ENCODE assay signal across 13 cellular contexts in the genomic region with DNA sequence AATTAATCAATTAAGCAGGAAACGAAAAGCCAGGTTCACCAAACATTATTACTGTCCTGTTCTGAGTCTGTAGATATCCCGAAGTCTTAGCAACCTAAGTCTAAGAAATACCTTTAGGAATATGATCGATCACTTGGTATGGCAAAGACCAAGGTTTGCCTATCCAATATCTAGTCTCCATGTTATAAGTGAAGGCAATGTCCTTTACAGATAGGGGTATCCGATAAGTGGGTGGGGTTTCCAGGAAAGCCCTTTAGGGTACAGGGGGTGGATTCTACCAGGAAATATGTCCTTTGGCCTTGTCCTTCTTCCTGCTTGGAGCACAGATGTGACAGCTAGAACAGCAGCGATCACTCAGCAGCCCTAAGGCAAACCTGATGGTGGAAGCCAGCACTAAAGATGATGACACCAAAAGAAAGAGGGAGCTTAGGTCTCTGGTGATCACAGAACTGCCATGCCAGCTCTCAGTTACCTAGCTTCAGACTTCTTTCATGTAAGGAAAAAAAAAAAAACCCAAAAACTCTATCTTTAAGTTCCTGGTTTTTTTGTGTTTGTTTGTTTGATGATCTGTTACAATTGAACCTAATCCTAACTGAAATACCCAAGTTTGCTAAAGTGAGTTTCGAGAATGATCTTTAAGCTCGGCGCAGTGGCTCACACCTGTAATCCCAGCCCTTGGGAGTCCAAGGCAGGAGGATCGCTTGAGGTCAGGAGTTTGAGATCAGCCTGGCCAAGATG. TPM values are rescaled to one million over a fixed set of nuclear protein-coding genes. Genes with fewer than 3 reads are reported as not detected.
DNase-seq lines count a peak whose midpoint lies in the region; ATAC-seq and TF ChIP-seq lines count a peak whose summit lies in the region.
"Had no signal": no experiment of that assay in that cellular context is flagged by ENCODE, and none has a peak within 500 bp of the region (broad histone marks: within the 10 kb centered on the region; RNA-seq: fewer than 3 reads in every experiment).

No MANE protein-coding gene starts in this region.

- peak overlapping the region in 6 of 8 donors; percentile 26 to 75 (median 67) for H3K27ac ChIP-seq in spleen
- H3K27ac ChIP-seq: BLaER1 treated with 17β-estradiol and CSF1 and Interleukin-3, amounts not matched to agents 10 nM and 100 nM had no signal

- no peaks in the 10 kb centered on the region for H3K9me3 ChIP-seq in spleen
- H3K9me3 ChIP-seq: BLaER1 treated with 17β-estradiol and CSF1 and Interleukin-3, amounts not matched to agents 10 nM and 100 nM had no signal

- no peaks in the 10 kb centered on the region for H3K27me3 Mint-ChIP-seq in activated CD4-positive, alpha-beta T cell treated with anti-CD3 and anti-CD28 coated beads, Interleukin-2, amount 10 ng/mL, durations not matched to agents 24 days and 14 days
- H3K27me3 Mint-ChIP-seq in activated naive CD8-positive, alpha-beta T cell treated with anti-CD3 and anti-CD28 coated beads for 36 hours = no peaks in the 10 kb centered on the region

- no peaks in the 10 kb centered on the region for H3K9me3 Mint-ChIP-seq in activated CD4-positive, alpha-beta T cell treated with anti-CD3 and anti-CD28 coated beads, Interleukin-2, amount 10 ng/mL, durations not matched to agents 24 days and 14 days
- no peaks in the 10 kb centered on the region for H3K9me3 Mint-ChIP-seq in activated naive CD8-positive, alpha-beta T cell treated with anti-CD3 and anti-CD28 coated beads for 36 hours

- no peak overlapping the region for H3K4me3 ChIP-seq in spleen
- H3K4me3 ChIP-seq: BLaER1 treated with 17β-estradiol and CSF1 and Interleukin-3, amounts not matched to agents 10 nM and 100 nM had no signal

- intact Hi-C loops in activated CD4-positive, alpha-beta T cell treated with anti-CD3 and anti-CD28 coated beads, Interleukin-2, amount 10 ng/mL, durations not matched to agents 24 days and 14 days (cut with micrococcal nuclease) = loop anchor here (5.0 kb wide), 1 partner anchor 42 kb away; the partner anchor contains the start of gene DSTYK
- intact Hi-C loops in spleen (cut with DNase I; ENCODE audit: low total_unique reads) = no loop called here

- H3K36me3 Mint-ChIP-seq in activated CD4-positive, alpha-beta T cell treated with anti-CD3 and anti-CD28 coated beads, Interleukin-2, amount 10 ng/mL, durations not matched to agents 24 days and 14 days (ENCODE audit: low read depth) = peaks cover 47% of the 10 kb centered on the region
- H3K36me3 Mint-ChIP-seq in activated naive CD8-positive, alpha-beta T cell treated with anti-CD3 and anti-CD28 coated beads for 36 hours = peaks cover 36% of the 10 kb centered on the region

- H3K27ac Mint-ChIP-seq in activated CD4-positive, alpha-beta T cell treated with anti-CD3 and anti-CD28 coated beads, Interleukin-2, amount 10 ng/mL, durations not matched to agents 24 days and 14 days = peak overlapping the region; percentile 21
- H3K27ac Mint-ChIP-seq in activated naive CD8-positive, alpha-beta T cell treated with anti-CD3 and anti-CD28 coated beads for 36 hours = peak overlapping the region; percentile 68

- H3K4me1 Mint-ChIP-seq in activated CD4-positive, alpha-beta T cell treated with anti-CD3 and anti-CD28 coated beads, Interleukin-2, amount 10 ng/mL, durations not matched to agents 24 days and 14 days = peaks cover 15% of the 10 kb centered on the region
- peaks cover 29% of the 10 kb centered on the region for H3K4me1 Mint-ChIP-seq in activated naive CD8-positive, alpha-beta T cell treated with anti-CD3 and anti-CD28 coated beads for 36 hours

- TF ChIP-seq CTCF in spleen (IDR thresholded peaks at IDR 0.05 in 8 of 11, conservative IDR thresholded peaks at IDR 0.05 in 3 of 11) = no peak

- no peaks in the 10 kb centered on the region for H3K27me3 ChIP-seq in spleen (replicated peaks in 1 of 7)
- H3K27me3 ChIP-seq: BLaER1 treated with 17β-estradiol and CSF1 and Interleukin-3, amounts not matched to agents 10 nM and 100 nM had no signal

- H3K4me3 Mint-ChIP-seq in activated CD4-positive, alpha-beta T cell treated with anti-CD3 and anti-CD28 coated beads, Interleukin-2, amount 10 ng/mL, durations not matched to agents 24 days and 14 days = peak overlapping the region; percentile 24
- H3K4me3 Mint-ChIP-seq in activated naive CD8-positive, alpha-beta T cell treated with anti-CD3 and anti-CD28 coated beads for 36 hours = no peak overlapping the region

- H3K36me3 ChIP-seq in spleen = peaks cover 0 to 88% (median 30%) of the 10 kb centered on the region in 6 donors

- peaks cover 3 to 44% (median 19%) of the 10 kb centered on the region in 6 donors for H3K4me1 ChIP-seq in spleen

- DNase-seq in activated CD4-positive, alpha-beta T cell treated with anti-CD3 and anti-CD28 coated beads, Interleukin-2, amount 10 ng/mL, durations not matched to agents 24 days and 14 days = no peak
- no peak for DNase-seq in activated CD4-positive, alpha-beta T cell treated with anti-CD3 and anti-CD28 coated beads, Interleukin-2, amount 50 U/mL, for 48 hours
- DNase-seq in NCI-H460 (ENCODE audit: extremely low read depth, low read depth) (peak; percentile 33), spleen (no peak), cerebellum (ENCODE audit: low spot score) (no peak)
- no peak for DNase-seq in activated naive CD8-positive, alpha-beta T cell treated with anti-CD3 and anti-CD28 coated beads for 36 hours
- DNase-seq in stimulated activated CD4-positive, alpha-beta T cell treated with anti-CD3 and anti-CD28 coated beads, Interleukin-15, amount 100 ng/mL, for 24 hours = no peak
- DNase-seq: EL, H7, NCI-H1930, NCI-H510A treated with DMSO at 0.1 percent for 48 hours had no signal

- WGBS in spleen, 5 donors = 75 to 84% (median 79%) methylated on average over 9 of the region's 9 CpGs

- ATAC-seq in HG02571 (IDR thresholded peaks at IDR 0.05; ENCODE audit: unreplicated experiment) = no peak

- TF ChIP-seq POLR2A in spleen (IDR thresholded peaks at IDR 0.05) = no peak

RNA-seq across cellular contexts. Expression of gene DSTYK, which starts 40.8 kb away (rescaled TPM):
- total RNA-seq in activated CD4-positive, alpha-beta T cell treated with anti-CD3 and anti-CD28 coated beads, Interleukin-2, amount 10 ng/mL, durations not matched to agents 24 days and 14 days = 26.7 and 27.6 TPM in 2 replicates
- total RNA-seq in NCI-H460 (2014; rRNA removed; shearing (Covaris generic)) = 14.2 and 14.6 TPM in 2 replicates
- polyA plus RNA-seq in NCI-H460 (2014; cell fraction: nucleus; rRNA removed) = 7.3 and 10.4 TPM in 2 replicates
- total RNA-seq in activated naive CD8-positive, alpha-beta T cell treated with anti-CD3 and anti-CD28 coated beads for 36 hours = 10 to 100 TPM; 14.0 to 14.4 TPM
- total RNA-seq in spleen = 10 to 100 TPM; 12.8 to 24.3 (median 18.2) TPM
- 1 to 10 TPM; 2.2 to 5.0 (median 2.3) TPM for polyA plus RNA-seq in spleen
- total RNA-seq in cerebellum = 23.3 TPM

RNA-seq across cellular contexts. Expression of gene RBBP5, which starts 48.9 kb away (rescaled TPM):
- 24.0 and 27.2 TPM in 2 replicates for total RNA-seq in activated CD4-positive, alpha-beta T cell treated with anti-CD3 and anti-CD28 coated beads, Interleukin-2, amount 10 ng/mL, durations not matched to agents 24 days and 14 days
- 24.7 and 29.5 TPM in 2 replicates for total RNA-seq in NCI-H460 (2014; rRNA removed; shearing (Covaris generic))
- polyA plus RNA-seq in NCI-H460 (2014; cell fraction: nucleus; rRNA removed) = 10.4 and 35.3 TPM in 2 replicates
- total RNA-seq in activated naive CD8-positive, alpha-beta T cell treated with anti-CD3 and anti-CD28 coated beads for 36 hours = 10 to 100 TPM; 22.7 to 26.9 TPM
- 10 to 100 TPM; 16.7 to 23.4 (median 18.3) TPM for total RNA-seq in spleen
- 1 to 10 TPM; 4.2 to 7.5 (median 4.6) TPM for polyA plus RNA-seq in spleen
- total RNA-seq in cerebellum = 18.4 TPM

RNA-seq across cellular contexts. Expression of gene TMCC2, which starts 57.0 kb away (rescaled TPM):
- total RNA-seq in activated CD4-positive, alpha-beta T cell treated with anti-CD3 and anti-CD28 coated beads, Interleukin-2, amount 10 ng/mL, durations not matched to agents 24 days and 14 days = 19.9 and 20.9 TPM in 2 replicates
- 1.5 and 1.8 TPM in 2 replicates for total RNA-seq in NCI-H460 (2014; rRNA removed; shearing (Covaris generic))
- 1.7 and 4.0 TPM in 2 replicates for polyA plus RNA-seq in NCI-H460 (2014; cell fraction: nucleus; rRNA removed)
- total RNA-seq in activated naive CD8-positive, alpha-beta T cell treated with anti-CD3 and anti-CD28 coated beads for 36 hours = 10 to 100 TPM; 13.3 to 14.0 TPM
- total RNA-seq in spleen = 100 to 1,000 TPM in 1 of 7 donors, 10 to 100 TPM in 3, 1 to 10 TPM in 3; 2.9 to 146 (median 11.3) TPM
- polyA plus RNA-seq in spleen = 10 to 100 TPM in 1 of 3 donors, 1 to 10 TPM in 1, under 1 TPM in 1; 0.74 to 11.9 (median 1.2) TPM
- total RNA-seq in cerebellum = 18.7 TPM
